In the genomic region with DNA sequence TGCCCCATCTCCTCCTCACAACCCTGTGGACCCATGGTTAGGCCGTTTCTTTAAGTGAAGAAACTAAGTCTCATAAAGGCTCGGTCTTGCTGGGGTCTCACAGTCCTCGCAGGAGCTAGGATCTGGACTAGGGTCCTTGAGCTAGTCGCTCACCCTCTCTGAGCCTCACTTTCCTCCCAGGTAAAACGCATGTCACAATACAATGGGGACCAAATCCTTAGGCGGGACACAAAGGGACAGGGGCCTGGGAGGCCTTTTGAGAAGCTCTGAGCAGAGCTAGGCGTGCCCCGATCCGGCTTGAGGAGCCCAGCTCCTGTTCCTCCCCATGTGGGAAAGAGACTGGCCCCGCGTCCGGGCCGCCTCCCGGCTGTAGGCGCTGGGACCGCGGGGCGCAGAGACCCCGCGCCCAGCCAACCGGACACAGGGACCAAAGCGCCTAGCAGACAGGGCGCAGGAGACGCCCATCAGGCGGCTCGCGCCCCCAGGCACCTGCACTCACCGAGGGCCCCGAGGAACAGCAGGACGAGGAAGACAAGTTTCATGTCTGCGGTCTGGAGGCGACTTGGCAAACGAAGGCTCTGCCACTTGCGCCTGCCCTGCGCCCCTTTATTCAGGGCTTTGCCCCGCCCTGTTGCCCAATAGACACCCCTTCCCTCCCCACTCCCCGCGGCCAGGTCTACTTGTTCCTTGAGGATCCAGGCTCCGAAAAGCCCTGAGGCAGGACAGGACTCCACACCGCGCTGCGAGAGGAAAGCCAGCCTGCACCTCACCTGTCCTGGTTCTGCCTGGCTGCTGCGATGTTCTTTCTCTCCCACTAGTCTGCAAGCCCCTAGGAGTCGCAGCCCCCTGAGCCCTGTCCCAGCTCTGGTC, we compare ENCODE assay signal across 1 cellular context.
TF ChIP-seq lines count a peak whose summit lies in the region.

A gene (minus strand): TSS at position 580 of the 870 bp plus-strand sequence. CDS start 38 bp downstream, at position 542.

TF ChIP-seq in GM23338, 12 proteins besides CTCF, POLR2A, EP300 and RAD21 (continued from another document):
- TF ChIP-seq, protein P1, sequence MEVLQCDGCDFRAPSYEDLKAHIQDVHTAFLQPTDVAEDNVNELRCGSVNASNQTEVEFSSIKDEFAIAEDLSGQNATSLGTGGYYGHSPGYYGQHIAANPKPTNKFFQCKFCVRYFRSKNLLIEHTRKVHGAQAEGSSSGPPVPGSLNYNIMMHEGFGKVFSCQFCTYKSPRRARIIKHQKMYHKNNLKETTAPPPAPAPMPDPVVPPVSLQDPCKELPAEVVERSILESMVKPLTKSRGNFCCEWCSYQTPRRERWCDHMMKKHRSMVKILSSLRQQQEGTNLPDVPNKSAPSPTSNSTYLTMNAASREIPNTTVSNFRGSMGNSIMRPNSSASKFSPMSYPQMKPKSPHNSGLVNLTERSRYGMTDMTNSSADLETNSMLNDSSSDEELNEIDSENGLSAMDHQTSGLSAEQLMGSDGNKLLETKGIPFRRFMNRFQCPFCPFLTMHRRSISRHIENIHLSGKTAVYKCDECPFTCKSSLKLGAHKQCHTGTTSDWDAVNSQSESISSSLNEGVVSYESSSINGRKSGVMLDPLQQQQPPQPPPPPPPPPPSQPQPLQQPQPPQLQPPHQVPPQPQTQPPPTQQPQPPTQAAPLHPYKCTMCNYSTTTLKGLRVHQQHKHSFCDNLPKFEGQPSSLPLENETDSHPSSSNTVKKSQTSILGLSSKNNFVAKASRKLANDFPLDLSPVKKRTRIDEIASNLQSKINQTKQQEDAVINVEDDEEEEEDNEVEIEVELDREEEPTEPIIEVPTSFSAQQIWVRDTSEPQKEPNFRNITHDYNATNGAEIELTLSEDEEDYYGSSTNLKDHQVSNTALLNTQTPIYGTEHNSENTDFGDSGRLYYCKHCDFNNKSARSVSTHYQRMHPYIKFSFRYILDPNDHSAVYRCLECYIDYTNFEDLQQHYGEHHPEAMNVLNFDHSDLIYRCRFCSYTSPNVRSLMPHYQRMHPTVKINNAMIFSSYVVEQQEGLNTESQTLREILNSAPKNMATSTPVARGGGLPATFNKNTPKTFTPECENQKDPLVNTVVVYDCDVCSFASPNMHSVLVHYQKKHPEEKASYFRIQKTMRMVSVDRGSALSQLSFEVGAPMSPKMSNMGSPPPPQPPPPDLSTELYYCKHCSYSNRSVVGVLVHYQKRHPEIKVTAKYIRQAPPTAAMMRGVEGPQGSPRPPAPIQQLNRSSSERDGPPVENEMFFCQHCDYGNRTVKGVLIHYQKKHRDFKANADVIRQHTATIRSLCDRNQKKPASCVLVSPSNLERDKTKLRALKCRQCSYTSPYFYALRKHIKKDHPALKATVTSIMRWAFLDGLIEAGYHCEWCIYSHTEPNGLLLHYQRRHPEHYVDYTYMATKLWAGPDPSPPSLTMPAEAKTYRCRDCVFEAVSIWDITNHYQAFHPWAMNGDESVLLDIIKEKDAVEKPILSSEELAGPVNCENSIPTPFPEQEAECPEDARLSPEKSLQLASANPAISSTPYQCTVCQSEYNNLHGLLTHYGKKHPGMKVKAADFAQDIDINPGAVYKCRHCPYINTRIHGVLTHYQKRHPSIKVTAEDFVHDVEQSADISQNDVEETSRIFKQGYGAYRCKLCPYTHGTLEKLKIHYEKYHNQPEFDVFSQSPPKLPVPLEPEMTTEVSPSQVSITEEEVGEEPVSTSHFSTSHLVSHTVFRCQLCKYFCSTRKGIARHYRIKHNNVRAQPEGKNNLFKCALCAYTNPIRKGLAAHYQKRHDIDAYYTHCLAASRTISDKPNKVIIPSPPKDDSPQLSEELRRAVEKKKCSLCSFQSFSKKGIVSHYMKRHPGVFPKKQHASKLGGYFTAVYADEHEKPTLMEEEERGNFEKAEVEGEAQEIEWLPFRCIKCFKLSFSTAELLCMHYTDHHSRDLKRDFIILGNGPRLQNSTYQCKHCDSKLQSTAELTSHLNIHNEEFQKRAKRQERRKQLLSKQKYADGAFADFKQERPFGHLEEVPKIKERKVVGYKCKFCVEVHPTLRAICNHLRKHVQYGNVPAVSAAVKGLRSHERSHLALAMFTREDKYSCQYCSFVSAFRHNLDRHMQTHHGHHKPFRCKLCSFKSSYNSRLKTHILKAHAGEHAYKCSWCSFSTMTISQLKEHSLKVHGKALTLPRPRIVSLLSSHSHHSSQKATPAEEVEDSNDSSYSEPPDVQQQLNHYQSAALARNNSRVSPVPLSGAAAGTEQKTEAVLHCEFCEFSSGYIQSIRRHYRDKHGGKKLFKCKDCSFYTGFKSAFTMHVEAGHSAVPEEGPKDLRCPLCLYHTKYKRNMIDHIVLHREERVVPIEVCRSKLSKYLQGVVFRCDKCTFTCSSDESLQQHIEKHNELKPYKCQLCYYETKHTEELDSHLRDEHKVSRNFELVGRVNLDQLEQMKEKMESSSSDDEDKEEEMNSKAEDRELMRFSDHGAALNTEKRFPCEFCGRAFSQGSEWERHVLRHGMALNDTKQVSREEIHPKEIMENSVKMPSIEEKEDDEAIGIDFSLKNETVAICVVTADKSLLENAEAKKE (CRISPR knock-in tag; IDR thresholded peaks at IDR 0.05) = no peak
- TF ChIP-seq NANOG (IDR thresholded peaks at IDR 0.05; ENCODE audit: borderline replicate concordance) = no peak
- no peak for TF ChIP-seq POLR2AphosphoS5 (IDR thresholded peaks at IDR 0.05; ENCODE audit: low read depth)
- no peak for TF ChIP-seq STAT1 (IDR thresholded peaks at IDR 0.05; ENCODE audit: unreplicated experiment)
- TF ChIP-seq CREB1 (CRISPR knock-in tag; IDR thresholded peaks at IDR 0.05; ENCODE audit: low read depth) = no peak
- no peak for TF ChIP-seq EZH2phosphoT487 (IDR thresholded peaks at IDR 0.05; ENCODE audit: unreplicated experiment)
- no peak for TF ChIP-seq ZNF114 (CRISPR knock-in tag; IDR thresholded peaks at IDR 0.05)
